13 cellular contexts compared by ENCODE assay signal in genomic region chr11:112995423-112996084, GRCh38. TPM values are rescaled to one million over a fixed set of nuclear protein-coding genes. Genes with fewer than 3 reads are reported as not detected.
DNase-seq lines count a peak whose midpoint lies in the region; ATAC-seq and TF ChIP-seq lines count a peak whose summit lies in the region.
"Had no signal": no experiment of that assay in that cellular context is flagged by ENCODE, and none has a peak within 500 bp of the region (broad histone marks: within the 10 kb centered on the region; RNA-seq: fewer than 3 reads in every experiment).

No MANE protein-coding gene starts in this region.

- POLR2A ChIA-PET in HEK293 (lab: Yijun Ruan, JAX) = no interaction called here

- CTCF ChIA-PET in HEK293 (lab: Yijun Ruan, JAX) = interaction anchor here (0.6 to 1.0 kb wide), 4 partner anchors 10 to 201 kb away, joined by 3 read pairs; no protein-coding TSS in a partner anchor

- no peaks in the 10 kb centered on the region for H3K9me3 ChIP-seq in HEK293 (ENCODE audit: control insufficient read depth, insufficient read depth, low read depth, low read length)
- H3K9me3 ChIP-seq: HAP-1 had no signal

- H3K4me3 ChIP-seq in HEK293 (ENCODE audit: low read depth, low read length) (no peak overlapping the region), foreskin fibroblast (ENCODE audit: low read depth in 1 of 2, low read length in 2 of 2) (no peak overlapping the region)
- H3K4me3 ChIP-seq: HAP-1 had no signal

- no peaks in the 10 kb centered on the region for H3K36me3 ChIP-seq in HEK293 (ENCODE audit: control insufficient read depth in 2 of 2, insufficient read depth in 1 of 2, low read length in 2 of 2)
- H3K36me3 ChIP-seq: HAP-1 had no signal

- ATAC-seq in Right ventricle myocardium superior (ENCODE audit: poor library complexity) (peak; percentile 60), left cardiac atrium (no peak)
- ATAC-seq: HepG2 had no signal

- peaks cover 7% of the 10 kb centered on the region; the same call in 1 of the 2 replicates for H3K4me1 ChIP-seq in HEK293 (ENCODE audit: control insufficient read depth, insufficient read depth, low read length)
- H3K4me1 ChIP-seq: HAP-1 had no signal

- H3K27ac ChIP-seq in HEK293 (ENCODE audit: extremely low read depth, low read depth, low read length) = no peak overlapping the region
- H3K27ac ChIP-seq: C4-2B had no signal

- DNase-seq in Right ventricle myocardium superior (no peak), left cardiac atrium (no peak), left kidney (ENCODE audit: low read depth, low spot score) (peak; percentile 88), DMS 273 (lab: John Stamatoyannopoulos, UW; ENCODE audit: unreplicated experiment) (no peak), foreskin fibroblast (no peak), NCI-H187 (lab: John Stamatoyannopoulos, UW) (no peak)
- DNase-seq: CD4-positive, alpha-beta memory T cell; DND-41; GDM1 had no signal

- intact Hi-C loops in Right ventricle myocardium superior (cut with DNase I) = no loop called here
- intact Hi-C loops in left cardiac atrium (cut with DNase I) = no loop called here

- TF ChIP-seq CTCF in HEK293 (tag by site-specific recombination; IDR thresholded peaks at IDR 0.05) (no peak), foreskin fibroblast (IDR thresholded peaks at IDR 0.05; ENCODE audit: low read depth, low read length) (no peak)

TF ChIP-seq in HEK293, 187 proteins besides CTCF, POLR2A, EP300 and RAD21:
- TF ChIP-seq ZNF221 (tag by site-specific recombination; IDR thresholded peaks at IDR 0.05; ENCODE audit: borderline replicate concordance) = no peak
- TF ChIP-seq HOXC10 (CRISPR knock-in tag; IDR thresholded peaks at IDR 0.05) = no peak
- no peak for TF ChIP-seq FEZF1 (tag by site-specific recombination; IDR thresholded peaks at IDR 0.05)
- TF ChIP-seq BCL11A (tag by site-specific recombination; IDR thresholded peaks at IDR 0.05; ENCODE audit: low read depth) = no peak
- no peak for TF ChIP-seq ZNF664 (tag by site-specific recombination; IDR thresholded peaks at IDR 0.05)
- peak; percentile 15; the same call in 1 of the 2 replicates for TF ChIP-seq PRDM6 (tag by site-specific recombination; IDR thresholded peaks at IDR 0.05)

RNA-seq across cellular contexts. Expression of gene NCAM1, which starts 34.3 kb away (rescaled TPM):
- total RNA-seq in Right ventricle myocardium superior = 226 TPM
- total RNA-seq in left cardiac atrium = 100 to 1,000 TPM; 147 to 150 TPM
- total RNA-seq: HepG2 had no signal
